ENCODE assay signal across 18 cellular contexts in the genomic region with DNA sequence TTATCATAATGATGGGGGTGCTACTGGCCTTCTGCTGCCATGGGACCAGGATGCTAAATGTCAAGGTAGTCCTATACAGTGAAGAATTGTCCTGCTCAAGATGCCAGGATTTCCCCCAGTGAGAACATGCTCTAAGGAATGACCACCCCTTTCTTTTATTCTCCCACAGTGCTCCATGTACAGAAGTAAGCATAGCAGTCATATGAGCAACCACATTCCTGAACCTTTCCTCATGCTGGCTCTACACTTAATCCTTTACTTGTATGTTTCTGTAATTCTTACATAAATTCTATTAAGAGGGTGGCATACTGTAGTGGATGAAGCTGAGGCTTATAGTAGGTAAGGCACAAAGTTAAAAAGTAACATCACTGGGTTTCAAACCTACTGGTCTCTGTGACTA. TPM values are rescaled to one million over a fixed set of nuclear protein-coding genes. Genes with fewer than 3 reads are reported as not detected.
DNase-seq lines count a peak whose midpoint lies in the region; ATAC-seq and TF ChIP-seq lines count a peak whose summit lies in the region.
"Had no signal": no experiment of that assay in that cellular context is flagged by ENCODE, and none has a peak within 500 bp of the region (broad histone marks: within the 10 kb centered on the region; RNA-seq: fewer than 3 reads in every experiment).

No MANE protein-coding gene starts in this region.

- H3K4me3 ChIP-seq in AG04449 (ENCODE audit: low read depth, low read length) (no peak overlapping the region), heart right ventricle (no peak overlapping the region)
- H3K4me3 ChIP-seq: cardiac muscle cell, left ventricle myocardium inferior, prostate gland, suprapubic skin had no signal

- H3K27ac Mint-ChIP-seq in chondrocyte (ENCODE audit: unreplicated experiment) = peak overlapping the region; percentile 92
- H3K27ac Mint-ChIP-seq in activated CD4-positive, alpha-beta T cell treated with anti-CD3 and anti-CD28 coated beads, Interleukin-2, amount 10 ng/mL, durations not matched to agents 7 days and 5 days = no peak overlapping the region
- H3K27ac Mint-ChIP-seq: activated CD8-positive, alpha-beta memory T cell treated with anti-CD3 and anti-CD28 coated beads, Interleukin-2, amount 10 ng/mL, durations not matched to agents 7 days and 5 days had no signal

- no peak overlapping the region for H3K27ac ChIP-seq in heart right ventricle
- H3K27ac ChIP-seq: cardiac muscle cell, left ventricle myocardium inferior, prostate gland, suprapubic skin had no signal

- peaks cover 23% of the 10 kb centered on the region for H3K4me1 Mint-ChIP-seq in chondrocyte (ENCODE audit: low read depth)
- no peaks in the 10 kb centered on the region for H3K4me1 Mint-ChIP-seq in activated CD4-positive, alpha-beta T cell treated with anti-CD3 and anti-CD28 coated beads, Interleukin-2, amount 10 ng/mL, durations not matched to agents 7 days and 5 days
- H3K4me1 Mint-ChIP-seq: activated CD8-positive, alpha-beta memory T cell treated with anti-CD3 and anti-CD28 coated beads, Interleukin-2, amount 10 ng/mL, durations not matched to agents 7 days and 5 days had no signal

- H3K4me3 Mint-ChIP-seq in chondrocyte (ENCODE audit: unreplicated experiment) = no peak overlapping the region
- no peak overlapping the region for H3K4me3 Mint-ChIP-seq in activated CD4-positive, alpha-beta T cell treated with anti-CD3 and anti-CD28 coated beads, Interleukin-2, amount 10 ng/mL, durations not matched to agents 7 days and 5 days
- H3K4me3 Mint-ChIP-seq: activated CD8-positive, alpha-beta memory T cell treated with anti-CD3 and anti-CD28 coated beads, Interleukin-2, amount 10 ng/mL, durations not matched to agents 7 days and 5 days had no signal

- no peak for ATAC-seq in heart right ventricle
- ATAC-seq in GM18858 (IDR thresholded peaks at IDR 0.05; ENCODE audit: unreplicated experiment) = no peak
- ATAC-seq: activated CD8-positive, alpha-beta memory T cell treated with anti-CD3 and anti-CD28 coated beads, Interleukin-2, amount 10 ng/mL, durations not matched to agents 7 days and 5 days had no signal

- H3K9me3 ChIP-seq in heart right ventricle = peaks cover 0 to 12% (median 0%) of the 10 kb centered on the region in 11 donors
- H3K9me3 ChIP-seq: prostate gland, suprapubic skin had no signal

- TF ChIP-seq CTCF in AG04449 (IDR thresholded peaks at IDR 0.05; ENCODE audit: insufficient read depth, low read length, missing control alignments) (no peak), chondrocyte (IDR thresholded peaks at IDR 0.05) (no peak), heart right ventricle (IDR thresholded peaks at IDR 0.05) (no peak)

- peaks cover 0 to 73% (median 20%) of the 10 kb centered on the region in 9 donors for H3K36me3 ChIP-seq in heart right ventricle
- H3K36me3 ChIP-seq: cardiac muscle cell, prostate gland had no signal

- peaks cover 22% of the 10 kb centered on the region for H3K36me3 Mint-ChIP-seq in chondrocyte (ENCODE audit: low read depth)
- H3K36me3 Mint-ChIP-seq in activated CD4-positive, alpha-beta T cell treated with anti-CD3 and anti-CD28 coated beads, Interleukin-2, amount 10 ng/mL, durations not matched to agents 7 days and 5 days (ENCODE audit: low read depth) = peaks cover 16% of the 10 kb centered on the region

- peaks cover 14% of the 10 kb centered on the region for H3K9me3 Mint-ChIP-seq in chondrocyte (ENCODE audit: low read depth)
- H3K9me3 Mint-ChIP-seq in activated CD4-positive, alpha-beta T cell treated with anti-CD3 and anti-CD28 coated beads, Interleukin-2, amount 10 ng/mL, durations not matched to agents 7 days and 5 days = peaks cover 13% of the 10 kb centered on the region

- no peaks in the 10 kb centered on the region for H3K27me3 ChIP-seq in heart right ventricle
- H3K27me3 ChIP-seq: cardiac muscle cell, suprapubic skin had no signal

- no peaks in the 10 kb centered on the region for H3K27me3 Mint-ChIP-seq in chondrocyte (ENCODE audit: low read depth)
- H3K27me3 Mint-ChIP-seq in activated CD4-positive, alpha-beta T cell treated with anti-CD3 and anti-CD28 coated beads, Interleukin-2, amount 10 ng/mL, durations not matched to agents 7 days and 5 days = no peaks in the 10 kb centered on the region
- H3K27me3 Mint-ChIP-seq: activated CD8-positive, alpha-beta memory T cell treated with anti-CD3 and anti-CD28 coated beads, Interleukin-2, amount 10 ng/mL, durations not matched to agents 7 days and 5 days had no signal

- no peaks in the 10 kb centered on the region for H3K4me1 ChIP-seq in heart right ventricle
- H3K4me1 ChIP-seq: left ventricle myocardium inferior, prostate gland, suprapubic skin had no signal

- CTCF ChIA-PET in AG04449 (lab: Yijun Ruan, JAX) = interaction anchor here (1.2 kb wide), 1 partner anchor 67 kb away, joined by 3 read pairs; no protein-coding TSS in a partner anchor
- CTCF ChIA-PET in activated CD4-positive, alpha-beta T cell treated with anti-CD3 and anti-CD28 coated beads, Interleukin-2, amount 10 ng/mL, durations not matched to agents 7 days and 5 days (lab: Charles Lee) = no interaction called here

- peak; percentile 79 for DNase-seq in AG04449 (ENCODE audit: low read depth, low spot score)
- DNase-seq in HT1080 (ENCODE audit: low read depth) = peak; percentile 36
- no peak for DNase-seq in chondrocyte (ENCODE audit: low spot score)
- peak; percentile 92 for DNase-seq in iris pigment epithelial cell (ENCODE audit: low read depth)
- no peak for DNase-seq in heart right ventricle
- DNase-seq in activated CD4-positive, alpha-beta T cell treated with anti-CD3 and anti-CD28 coated beads, Interleukin-2, amount 10 ng/mL, durations not matched to agents 7 days and 5 days = no peak
- DNase-seq in NCI-H1105 (lab: John Stamatoyannopoulos, UW) = no peak
- DNase-seq: activated CD4-positive, CD25-positive, alpha-beta regulatory T cell; activated CD8-positive, alpha-beta memory T cell treated with anti-CD3 and anti-CD28 coated beads, Interleukin-2, amount 10 ng/mL, durations not matched to agents 7 days and 5 days; hippocampal formation; left ventricle myocardium inferior; NCI-H187 treated with DMSO at 0.1 percent for 48 hours; NCI-H526 treated with DMSO at 0.1 percent for 48 hours; T-helper 1 cell had no signal

- intact Hi-C loops in heart right ventricle (cut with DNase I) = no loop called here

- POLR2A ChIA-PET in AG04449 (lab: Yijun Ruan, JAX) = no interaction called here
- POLR2A ChIA-PET in activated CD4-positive, alpha-beta T cell treated with anti-CD3 and anti-CD28 coated beads, Interleukin-2, amount 10 ng/mL, durations not matched to agents 7 days and 5 days (lab: Charles Lee) = no interaction called here

RNA-seq across cellular contexts. Expression of a gene that starts 20.2 kb away (rescaled TPM):
- 6.4 TPM in 2 replicates for total RNA-seq in HT1080 (2014; rRNA removed; shearing (Covaris generic))
- polyA plus RNA-seq in HT1080 (2015; cell fraction: cytosol; rRNA removed) = 3.2 and 4.0 TPM in 2 replicates
- polyA plus RNA-seq in HT1080 (2015; cell fraction: nucleus; rRNA removed) = 2.9 and 3.0 TPM in 2 replicates
- total RNA-seq in chondrocyte (14.0 to 16.9 TPM (median 16.4 TPM) in 3 replicates), heart right ventricle (10 to 100 TPM in 1 of 10 donors, 1 to 10 TPM in 9; 5.6 to 10.2 (median 6.7) TPM)
- polyA plus RNA-seq in heart right ventricle = 1 to 10 TPM; 3.2 to 5.8 TPM
- 1 to 10 TPM; 3.6 to 3.8 TPM for total RNA-seq in activated CD4-positive, alpha-beta T cell treated with anti-CD3 and anti-CD28 coated beads, Interleukin-2, amount 10 ng/mL, durations not matched to agents 7 days and 5 days

RNA-seq across cellular contexts. Expression of a gene that starts 38.1 kb away (rescaled TPM):
- 7.4 and 10.8 TPM in 2 replicates for total RNA-seq in HT1080 (2014; rRNA removed; shearing (Covaris generic))
- polyA plus RNA-seq in HT1080 (2015; cell fraction: cytosol; rRNA removed) = 37.1 and 38.7 TPM in 2 replicates
- 37.8 and 41.5 TPM in 2 replicates for polyA plus RNA-seq in HT1080 (2015; cell fraction: nucleus; rRNA removed)
- total RNA-seq in chondrocyte = 20.4 to 27.4 TPM (median 21.6 TPM) in 3 replicates
- total RNA-seq in heart right ventricle = 100 to 1,000 TPM; 163 to 295 (median 238) TPM
- 100 to 1,000 TPM in 1 of 2 donors, 10 to 100 TPM in 1; 58.2 to 134 TPM for polyA plus RNA-seq in heart right ventricle
- 10 to 100 TPM; 68.1 to 73.1 TPM for total RNA-seq in activated CD4-positive, alpha-beta T cell treated with anti-CD3 and anti-CD28 coated beads, Interleukin-2, amount 10 ng/mL, durations not matched to agents 7 days and 5 days

Comparison
In these comparisons a context has a peak if more than half of its experiments do, and no peak if none do; other contexts are left out.
1. DNase-seq: peak in AG04449 (single experiment), HT1080 (single experiment) and iris pigment epithelial cell (single experiment); none in chondrocyte (single experiment), heart right ventricle (0 of 2), activated CD4-positive, alpha-beta T cell treated with anti-CD3 and anti-CD28 coated beads, Interleukin-2, amount 10 ng/mL, durations not matched to agents 7 days and 5 days (single experiment) and NCI-H1105 (single experiment).